In genomic region chr4:26073886-26074560, GRCh38 we compare ENCODE assay signal across 15 cellular contexts.
DNase-seq lines count a peak whose midpoint lies in the region; ATAC-seq and TF ChIP-seq lines count a peak whose summit lies in the region.
"Had no signal": no experiment of that assay in that cellular context is flagged by ENCODE, and none has a peak within 500 bp of the region (broad histone marks: within the 10 kb centered on the region; RNA-seq: fewer than 3 reads in every experiment).

No MANE protein-coding gene starts in this region.

- 93% methylated on average over 6 of the region's 6 CpGs for WGBS in hepatocyte (ENCODE audit: low lambda C conversion rate, missing lambda C conversion rate)

- no peaks in the 10 kb centered on the region for H3K27me3 Mint-ChIP-seq in activated naive CD4-positive, alpha-beta T cell treated with anti-CD3 and anti-CD28 coated beads for 36 hours (ENCODE audit: low read depth)
- no peaks in the 10 kb centered on the region for H3K27me3 Mint-ChIP-seq in activated CD4-positive, alpha-beta memory T cell treated with anti-CD3 and anti-CD28 coated beads, Interleukin-2, amount 10 ng/mL, durations not matched to agents 7 days and 5 days
- H3K27me3 Mint-ChIP-seq in stimulated activated naive CD8-positive, alpha-beta T cell treated with anti-CD3 and anti-CD28 coated beads, Interleukin-15, amount 100 ng/mL, for 72 hours, result no peaks in the 10 kb centered on the region
- H3K27me3 Mint-ChIP-seq: activated naive CD8-positive, alpha-beta T cell treated with anti-CD3 and anti-CD28 coated beads, Interleukin-2, amount 10 ng/mL, durations not matched to agents 7 days and 5 days had no signal

- H3K27ac Mint-ChIP-seq in activated naive CD4-positive, alpha-beta T cell treated with anti-CD3 and anti-CD28 coated beads for 36 hours, result peak overlapping the region; percentile 85
- peak overlapping the region; percentile 83 for H3K27ac Mint-ChIP-seq in activated CD4-positive, alpha-beta memory T cell treated with anti-CD3 and anti-CD28 coated beads, Interleukin-2, amount 10 ng/mL, durations not matched to agents 7 days and 5 days
- peak overlapping the region; percentile 64 to 95 for H3K27ac Mint-ChIP-seq in stimulated activated naive CD8-positive, alpha-beta T cell treated with anti-CD3 and anti-CD28 coated beads, Interleukin-15, amount 100 ng/mL, for 72 hours
- H3K27ac Mint-ChIP-seq: activated naive CD8-positive, alpha-beta T cell treated with anti-CD3 and anti-CD28 coated beads, Interleukin-2, amount 10 ng/mL, durations not matched to agents 7 days and 5 days had no signal

- H2AFZ ChIP-seq in hepatocyte, result no peak overlapping the region

- H3K9me3 ChIP-seq in hepatocyte (ENCODE audit: low read depth), result no peaks in the 10 kb centered on the region
- H3K9me3 ChIP-seq: right lobe of liver had no signal

- intact Hi-C loops in activated naive CD4-positive, alpha-beta T cell treated with anti-CD3 and anti-CD28 coated beads for 36 hours (cut with micrococcal nuclease), result loop anchor here (1.0 to 10.0 kb wide), 9 partner anchors 16 to 931 kb away; partner anchors contain the start of genes PI4K2B and TBC1D19

- H3K4me3 ChIP-seq in hepatocyte, result no peak overlapping the region
- H3K4me3 ChIP-seq: HAP-1, right lobe of liver had no signal

- CTCF ChIA-PET in activated naive CD4-positive, alpha-beta T cell treated with anti-CD3 and anti-CD28 coated beads for 36 hours (lab: Charles Lee), result interaction anchor here (0.7 to 2.5 kb wide), 7 partner anchors 9 to 253 kb away, joined by 3 to 11 read pairs (median 4); partner anchors contain the start of gene RBPJ
- CTCF ChIA-PET in activated CD4-positive, alpha-beta memory T cell treated with anti-CD3 and anti-CD28 coated beads, Interleukin-2, amount 10 ng/mL, durations not matched to agents 7 days and 5 days (lab: Charles Lee), result interaction anchor here (1.2 to 3.3 kb wide), 5 partner anchors 9 to 337 kb away, joined by 4 to 25 read pairs (median 5); partner anchors contain the start of gene RBPJ

- H3K4me3 Mint-ChIP-seq in activated naive CD4-positive, alpha-beta T cell treated with anti-CD3 and anti-CD28 coated beads for 36 hours, result no peak overlapping the region
- peak overlapping the region; percentile 29 for H3K4me3 Mint-ChIP-seq in activated CD4-positive, alpha-beta memory T cell treated with anti-CD3 and anti-CD28 coated beads, Interleukin-2, amount 10 ng/mL, durations not matched to agents 7 days and 5 days
- H3K4me3 Mint-ChIP-seq in stimulated activated naive CD8-positive, alpha-beta T cell treated with anti-CD3 and anti-CD28 coated beads, Interleukin-15, amount 100 ng/mL, for 72 hours, result peak overlapping the region in 1 of 2 donors; percentile 68

- H3K36me3 ChIP-seq in hepatocyte (replicated peaks; ENCODE audit: insufficient read depth, low read depth), result no peaks in the 10 kb centered on the region
- H3K36me3 ChIP-seq: HAP-1, right lobe of liver had no signal

- ATAC-seq in stimulated activated naive CD8-positive, alpha-beta T cell treated with anti-CD3 and anti-CD28 coated beads, Interleukin-15, amount 100 ng/mL, for 72 hours, result no peak

- H3K27me3 ChIP-seq in hepatocyte, result no peaks in the 10 kb centered on the region
- H3K27me3 ChIP-seq: right lobe of liver had no signal

- H3K36me3 Mint-ChIP-seq in activated naive CD4-positive, alpha-beta T cell treated with anti-CD3 and anti-CD28 coated beads for 36 hours (ENCODE audit: low read depth), result peaks cover 5% of the 10 kb centered on the region
- peaks cover 45% of the 10 kb centered on the region for H3K36me3 Mint-ChIP-seq in activated CD4-positive, alpha-beta memory T cell treated with anti-CD3 and anti-CD28 coated beads, Interleukin-2, amount 10 ng/mL, durations not matched to agents 7 days and 5 days (ENCODE audit: low read depth)

- peaks cover 3% of the 10 kb centered on the region for H3K4me1 ChIP-seq in hepatocyte (ENCODE audit: insufficient read depth)
- H3K4me1 ChIP-seq: right lobe of liver had no signal

- no peaks in the 10 kb centered on the region for H3K9me2 ChIP-seq in hepatocyte (replicated peaks; ENCODE audit: insufficient read depth)

- POLR2A ChIA-PET in activated CD4-positive, alpha-beta memory T cell treated with anti-CD3 and anti-CD28 coated beads, Interleukin-2, amount 10 ng/mL, durations not matched to agents 7 days and 5 days (lab: Charles Lee), result interaction anchor here (0.9 to 3.9 kb wide), 9 partner anchors 10 to 256 kb away, joined by 3 to 65 read pairs (median 16); partner anchors contain the start of gene RBPJ

- DNase-seq in activated naive CD4-positive, alpha-beta T cell treated with anti-CD3 and anti-CD28 coated beads for 36 hours, result peak; percentile 35
- DNase-seq in activated naive CD4-positive, alpha-beta T cell (lab: John Stamatoyannopoulos, UW), result no peak
- no peak for DNase-seq in activated CD4-positive, alpha-beta memory T cell treated with anti-CD3 and anti-CD28 coated beads, Interleukin-2, amount 10 ng/mL, durations not matched to agents 7 days and 5 days
- DNase-seq in hepatocyte (ENCODE audit: low spot score) (no peak), foreskin melanocyte (no peak), COLO668 (lab: John Stamatoyannopoulos, UW; ENCODE audit: unreplicated experiment) (no peak), EL (no peak)
- peak in 1 of 2 donors; percentile 34 for DNase-seq in stimulated activated naive CD8-positive, alpha-beta T cell treated with anti-CD3 and anti-CD28 coated beads, Interleukin-15, amount 100 ng/mL, for 72 hours
- DNase-seq: activated naive CD8-positive, alpha-beta T cell treated with anti-CD3 and anti-CD28 coated beads, Interleukin-2, amount 10 ng/mL, durations not matched to agents 7 days and 5 days; DMS153; NCI-H510A had no signal

- no peak for TF ChIP-seq CTCF in hepatocyte (IDR thresholded peaks at IDR 0.05; ENCODE audit: poor library complexity)

- H3K27ac ChIP-seq in hepatocyte, result peak overlapping the region; percentile 18
- H3K27ac ChIP-seq: KMS-11, SK-N-MC had no signal

- no peaks in the 10 kb centered on the region for H3K79me2 ChIP-seq in hepatocyte

- H3K9me3 Mint-ChIP-seq in activated naive CD4-positive, alpha-beta T cell treated with anti-CD3 and anti-CD28 coated beads for 36 hours, result peaks cover 12% of the 10 kb centered on the region
- peaks cover 23% of the 10 kb centered on the region for H3K9me3 Mint-ChIP-seq in activated CD4-positive, alpha-beta memory T cell treated with anti-CD3 and anti-CD28 coated beads, Interleukin-2, amount 10 ng/mL, durations not matched to agents 7 days and 5 days
- H3K9me3 Mint-ChIP-seq in stimulated activated naive CD8-positive, alpha-beta T cell treated with anti-CD3 and anti-CD28 coated beads, Interleukin-15, amount 100 ng/mL, for 72 hours, result peaks cover 25 to 26% of the 10 kb centered on the region in 2 donors

- H3K4me1 Mint-ChIP-seq in activated naive CD4-positive, alpha-beta T cell treated with anti-CD3 and anti-CD28 coated beads for 36 hours (ENCODE audit: low read depth), result peaks cover 65% of the 10 kb centered on the region
- peaks cover 75% of the 10 kb centered on the region for H3K4me1 Mint-ChIP-seq in activated CD4-positive, alpha-beta memory T cell treated with anti-CD3 and anti-CD28 coated beads, Interleukin-2, amount 10 ng/mL, durations not matched to agents 7 days and 5 days
- H3K4me1 Mint-ChIP-seq in stimulated activated naive CD8-positive, alpha-beta T cell treated with anti-CD3 and anti-CD28 coated beads, Interleukin-15, amount 100 ng/mL, for 72 hours, result peaks cover 45% of the 10 kb centered on the region

- no peaks in the 10 kb centered on the region for H4K20me1 ChIP-seq in hepatocyte (ENCODE audit: insufficient read depth, poor library complexity, severe bottlenecking)

- no peak overlapping the region for H3K4me2 ChIP-seq in hepatocyte
- H3K4me2 ChIP-seq: KMS-11 had no signal
